Comparison of ENCODE assay signal across 7 cellular contexts in genomic region chr17:81329279-81329926, GRCh38. TPM values are rescaled to one million over a fixed set of nuclear protein-coding genes. Genes with fewer than 3 reads are reported as not detected.
A peak's percentile ranks its signal among the peaks of the same experiment; 100 is the strongest.
DNase-seq lines count a peak whose midpoint lies in the region; TF ChIP-seq lines count a peak whose summit lies in the region.

No MANE protein-coding gene starts in this region.

- H3K4me1 ChIP-seq in mucosa of rectum (ENCODE audit: control insufficient read depth in 2 of 2, insufficient read depth in 2 of 2, low read length in 2 of 2) = peaks cover 30 to 32% of the 10 kb centered on the region in 2 donors

- no peaks in the 10 kb centered on the region for H3K36me3 Mint-ChIP-seq in endothelial cell (ENCODE audit: low read depth, unreplicated experiment)

- no peaks in the 10 kb centered on the region for H3K4me1 Mint-ChIP-seq in endothelial cell (ENCODE audit: unreplicated experiment)

- peaks cover 3% of the 10 kb centered on the region for H3K27me3 Mint-ChIP-seq in endothelial cell (ENCODE audit: unreplicated experiment)

- peak overlapping the region; percentile 84 to 88 for H3K27ac ChIP-seq in mucosa of rectum (ENCODE audit: low read depth in 2 of 2, low read length in 2 of 2)

- H3K27me3 ChIP-seq in mucosa of rectum (ENCODE audit: control insufficient read depth in 2 of 2, insufficient read depth in 2 of 2, low read length in 2 of 2) = peaks cover 0 to 3% of the 10 kb centered on the region in 2 donors

- H3K9me3 ChIP-seq in mucosa of rectum (ENCODE audit: control insufficient read depth in 2 of 2, low read length in 2 of 2) = no peaks in the 10 kb centered on the region

- H3K9ac ChIP-seq in mucosa of rectum (ENCODE audit: low read depth in 1 of 2, low read length in 2 of 2) = peak overlapping the region; percentile 47 to 66

- H3K36me3 ChIP-seq in mucosa of rectum (ENCODE audit: control insufficient read depth in 2 of 2, insufficient read depth in 2 of 2, low read length in 2 of 2) = no peaks in the 10 kb centered on the region

- H3K4me3 ChIP-seq in mucosa of rectum (ENCODE audit: low read length in 2 of 2) = peak overlapping the region; percentile 18 to 37

- DNase-seq in HCEC 1CT (peak; percentile 82), NOMO-1 treated with dmso at 0.1 percent for 144 hours (lab: John Stamatoyannopoulos, UW; ENCODE audit: unreplicated experiment) (peak; percentile 67), endothelial cell (ENCODE audit: low spot score) (no peak), occipital lobe (lab: John Stamatoyannopoulos, UW) (no peak), cerebellar cortex (ENCODE audit: low spot score) (no peak)
- no peak for DNase-seq in stimulated activated CD4-positive, alpha-beta T cell treated with anti-CD3 and anti-CD28 coated beads, Interleukin-2, amount 100 ng/mL, for 24 hours

- H3K4me3 Mint-ChIP-seq in endothelial cell (ENCODE audit: unreplicated experiment) = peak overlapping the region; percentile 27

- no peaks in the 10 kb centered on the region for H3K9me3 Mint-ChIP-seq in endothelial cell (ENCODE audit: unreplicated experiment)

- no peak overlapping the region for H3K27ac Mint-ChIP-seq in endothelial cell (ENCODE audit: unreplicated experiment)

- no peak for TF ChIP-seq CTCF in endothelial cell (IDR thresholded peaks at IDR 0.05; ENCODE audit: unreplicated experiment)

RNA-seq across cellular contexts. Expression of gene SLC38A10, which starts 34.3 kb away (rescaled TPM):
- total RNA-seq in endothelial cell (ENCODE audit: unreplicated experiment) (57.2 TPM), occipital lobe (12.3 TPM)

Comparison
In these comparisons a context has a peak if more than half of its experiments do, and no peak if none do; other contexts are left out.
1. DNase-seq: peak in HCEC 1CT (single experiment) and NOMO-1 treated with dmso at 0.1 percent for 144 hours (single experiment); none in endothelial cell (single experiment), occipital lobe (single experiment), cerebellar cortex (single experiment) and stimulated activated CD4-positive, alpha-beta T cell treated with anti-CD3 and anti-CD28 coated beads, Interleukin-2, amount 100 ng/mL, for 24 hours (0 of 2).